9 cellular contexts compared by ENCODE assay signal in genomic region chr5:172559004-172559932, GRCh38.
DNase-seq lines count a peak whose midpoint lies in the region; ATAC-seq and TF ChIP-seq lines count a peak whose summit lies in the region.
"Had no signal": no experiment of that assay in that cellular context is flagged by ENCODE, and none has a peak within 500 bp of the region (broad histone marks: within the 10 kb centered on the region; RNA-seq: fewer than 3 reads in every experiment).

No MANE protein-coding gene starts in this region.

- H3K9me3 Mint-ChIP-seq in activated naive CD8-positive, alpha-beta T cell treated with anti-CD3 and anti-CD28 coated beads, Interleukin-2, amount 50 U/mL, for 24 hours: no peaks in the 10 kb centered on the region
- H3K9me3 Mint-ChIP-seq: dendritic cell treated with granulocyte-macrophage colony-stimulating factor and Interleukin-4, amounts not matched to agents 40 ng/mL and 50 ng/mL, for 4 days; IgD-negative memory B cell had no signal

- no peak overlapping the region for H3K4me3 Mint-ChIP-seq in activated naive CD8-positive, alpha-beta T cell treated with anti-CD3 and anti-CD28 coated beads, Interleukin-2, amount 50 U/mL, for 24 hours
- H3K4me3 Mint-ChIP-seq: dendritic cell treated with granulocyte-macrophage colony-stimulating factor and Interleukin-4, amounts not matched to agents 40 ng/mL and 50 ng/mL, for 4 days; IgD-negative memory B cell had no signal

- H3K4me3 ChIP-seq in cardiac fibroblast (replicated peaks in 1 of 2; ENCODE audit: low read depth in 2 of 2, low read length in 2 of 2) (peak overlapping the region; percentile 19 to 39), lower lobe of right lung (no peak overlapping the region), upper lobe of left lung (no peak overlapping the region)

- no peaks in the 10 kb centered on the region for H3K9me3 ChIP-seq in lower lobe of right lung
- H3K9me3 ChIP-seq in upper lobe of left lung: no peaks in the 10 kb centered on the region

- no peak for TF ChIP-seq EP300 in upper lobe of left lung (IDR thresholded peaks at IDR 0.05)

- no peak for TF ChIP-seq POLR2A in upper lobe of left lung (IDR thresholded peaks at IDR 0.05)

- H3K27ac ChIP-seq in lower lobe of right lung (peak overlapping the region; percentile 24), upper lobe of left lung (peak overlapping the region in 3 of 4 donors; percentile 27 to 50 (median 48))

- H3K4me1 Mint-ChIP-seq in activated naive CD8-positive, alpha-beta T cell treated with anti-CD3 and anti-CD28 coated beads, Interleukin-2, amount 50 U/mL, for 24 hours: no peaks in the 10 kb centered on the region
- H3K4me1 Mint-ChIP-seq: IgD-negative memory B cell had no signal

- peak; percentile 92 for DNase-seq in LHCN-M2 (ENCODE audit: low read depth)
- DNase-seq in cardiac fibroblast (ENCODE audit: low read depth in 2 of 2): peak; percentile 93 to 97
- DNase-seq in lower lobe of right lung: no peak
- no peak for DNase-seq in upper lobe of left lung
- DNase-seq in activated naive CD8-positive, alpha-beta T cell treated with anti-CD3 and anti-CD28 coated beads, Interleukin-2, amount 50 U/mL, for 24 hours: no peak
- no peak for DNase-seq in activated effector memory CD4-positive, alpha-beta T cell treated with anti-CD3 and anti-CD28 coated beads, Interleukin-2, amount 50 U/mL, for 16 hours

- no peaks in the 10 kb centered on the region for H3K36me3 Mint-ChIP-seq in activated naive CD8-positive, alpha-beta T cell treated with anti-CD3 and anti-CD28 coated beads, Interleukin-2, amount 50 U/mL, for 24 hours (ENCODE audit: low read depth)

- TF ChIP-seq CTCF in cardiac fibroblast (IDR thresholded peaks at IDR 0.05; ENCODE audit: low read depth, low read length) (no peak), lower lobe of right lung (IDR thresholded peaks at IDR 0.05) (no peak), upper lobe of left lung (IDR thresholded peaks at IDR 0.05) (no peak)

- H3K4me1 ChIP-seq in lower lobe of right lung: peaks cover 32% of the 10 kb centered on the region
- H3K4me1 ChIP-seq in upper lobe of left lung: peaks cover 5 to 28% (median 12%) of the 10 kb centered on the region in 4 donors

- ATAC-seq in lower lobe of right lung (peak; percentile 29 to 37), upper lobe of left lung (ENCODE audit: low FRiP score in 2 of 2) (peak in 1 of 2 donors; percentile 72), HG02642 (IDR thresholded peaks at IDR 0.05; ENCODE audit: poor library complexity, unreplicated experiment) (no peak)
- ATAC-seq in activated naive CD8-positive, alpha-beta T cell treated with anti-CD3 and anti-CD28 coated beads, Interleukin-2, amount 50 U/mL, for 24 hours: no peak

- H3K27me3 Mint-ChIP-seq in activated naive CD8-positive, alpha-beta T cell treated with anti-CD3 and anti-CD28 coated beads, Interleukin-2, amount 50 U/mL, for 24 hours: peaks cover 3% of the 10 kb centered on the region

- intact Hi-C loops in lower lobe of right lung (cut with DNase I): no loop called here

- no peak overlapping the region for H3K27ac Mint-ChIP-seq in activated naive CD8-positive, alpha-beta T cell treated with anti-CD3 and anti-CD28 coated beads, Interleukin-2, amount 50 U/mL, for 24 hours
- H3K27ac Mint-ChIP-seq: dendritic cell treated with granulocyte-macrophage colony-stimulating factor and Interleukin-4, amounts not matched to agents 40 ng/mL and 50 ng/mL, for 4 days had no signal

- H3K27me3 ChIP-seq in lower lobe of right lung (ENCODE audit: low read depth) (no peaks in the 10 kb centered on the region), upper lobe of left lung (no peaks in the 10 kb centered on the region)

- WGBS in upper lobe of left lung, 2 donors: 75 to 77% methylated on average over 12 to 23 of the region's 23 CpGs

- H3K36me3 ChIP-seq in lower lobe of right lung: no peaks in the 10 kb centered on the region
- H3K36me3 ChIP-seq in upper lobe of left lung: no peaks in the 10 kb centered on the region

Comparison
In these comparisons a context has a peak if more than half of its experiments do, and no peak if none do; other contexts are left out.
1. DNase-seq: peak in LHCN-M2 (single experiment) and cardiac fibroblast (2 of 2); none in lower lobe of right lung (single experiment), upper lobe of left lung (0 of 2), activated naive CD8-positive, alpha-beta T cell treated with anti-CD3 and anti-CD28 coated beads, Interleukin-2, amount 50 U/mL, for 24 hours (single experiment) and activated effector memory CD4-positive, alpha-beta T cell treated with anti-CD3 and anti-CD28 coated beads, Interleukin-2, amount 50 U/mL, for 16 hours (single experiment).
2. H3K4me3 ChIP-seq: peak in cardiac fibroblast (2 of 2); none in lower lobe of right lung (single experiment) and upper lobe of left lung (0 of 4).
3. ATAC-seq: peak in lower lobe of right lung (2 of 2); none in activated naive CD8-positive, alpha-beta T cell treated with anti-CD3 and anti-CD28 coated beads, Interleukin-2, amount 50 U/mL, for 24 hours (single experiment) and HG02642 (single experiment).